ENCODE assay signal across 12 cellular contexts in genomic region chr13:44293908-44294735, GRCh38.
DNase-seq lines count a peak whose midpoint lies in the region; ATAC-seq, FAIRE-seq and TF ChIP-seq lines count a peak whose summit lies in the region.
"Had no signal": no experiment of that assay in that cellular context is flagged by ENCODE, and none has a peak within 500 bp of the region (broad histone marks: within the 10 kb centered on the region; RNA-seq: fewer than 3 reads in every experiment).

No MANE protein-coding gene starts in this region.

- no peaks in the 10 kb centered on the region for H3K9me1 ChIP-seq in endothelial cell of umbilical vein (replicated peaks; ENCODE audit: control insufficient read depth, extremely low read depth, insufficient read depth, low read length)

- no peaks in the 10 kb centered on the region for H4K20me1 ChIP-seq in endothelial cell of umbilical vein (replicated peaks; ENCODE audit: control insufficient read depth, extremely low read depth, insufficient read depth, low read length)

- H3K9me3 ChIP-seq in RWPE2 (ENCODE audit: severe bottlenecking) (no peaks in the 10 kb centered on the region), endothelial cell of umbilical vein (replicated peaks; ENCODE audit: control insufficient read depth, insufficient read depth, low read length) (no peaks in the 10 kb centered on the region)
- no peaks in the 10 kb centered on the region for H3K9me3 ChIP-seq in naive thymus-derived CD4-positive, alpha-beta T cell (ENCODE audit: control insufficient read depth in 2 of 3, low read length in 3 of 3)

- dilution Hi-C loops in endothelial cell of umbilical vein (cut with MboI; ENCODE audit: extremely low pct_ligation_motif_present, low sequenced_read_pairs), result no loop called here

- no peak for TF ChIP-seq CTCF in RWPE2 (IDR thresholded peaks at IDR 0.05; ENCODE audit: poor library complexity, severe bottlenecking)
- TF ChIP-seq CTCF in endothelial cell of umbilical vein (IDR thresholded peaks at IDR 0.05; ENCODE audit: extremely low read depth in 1 of 2, insufficient read depth in 1 of 2, low read depth in 1 of 2, low read length in 2 of 2), result no peak
- TF ChIP-seq CTCF in Calu3 (IDR thresholded peaks at IDR 0.05; ENCODE audit: unreplicated experiment), result no peak

- H3K79me2 ChIP-seq in endothelial cell of umbilical vein (ENCODE audit: control insufficient read depth, insufficient read depth, low read length), result no peaks in the 10 kb centered on the region

- H3K9ac ChIP-seq in endothelial cell of umbilical vein (replicated peaks; ENCODE audit: extremely low read depth, insufficient read depth, low read length), result no peak overlapping the region

- peak overlapping the region; percentile 31 for H2AFZ ChIP-seq in endothelial cell of umbilical vein (ENCODE audit: low read depth, low read length)

- BruUV-seq in endothelial cell of umbilical vein (replicated peaks; lab: Mats Ljungman, UMichigan) (no TSS peak), Calu3 (replicated peaks; lab: Mats Ljungman, UMichigan) (no TSS peak)

- H3K4me1 ChIP-seq in RWPE2 (ENCODE audit: insufficient read depth, poor library complexity, severe bottlenecking), result peaks cover 25% of the 10 kb centered on the region
- peaks cover 10% of the 10 kb centered on the region for H3K4me1 ChIP-seq in endothelial cell of umbilical vein (ENCODE audit: control insufficient read depth, extremely low read depth, insufficient read depth, low read length)
- no peaks in the 10 kb centered on the region for H3K4me1 ChIP-seq in naive thymus-derived CD4-positive, alpha-beta T cell (ENCODE audit: control insufficient read depth in 2 of 2, insufficient read depth in 2 of 2, low read length in 2 of 2)

- no peak for TF ChIP-seq POLR2A in endothelial cell of umbilical vein (IDR thresholded peaks at IDR 0.05; ENCODE audit: low read depth, low read length)

- H3K9me3 Mint-ChIP-seq in naive thymus-derived CD4-positive, alpha-beta T cell, result peaks cover 0 to 11% (median 0%) of the 10 kb centered on the region in 11 donors
- no peaks in the 10 kb centered on the region for H3K9me3 Mint-ChIP-seq in stimulated activated naive B cell treated with anti-CD40 and anti-IgM and Interleukin-4, amounts not matched to agents 10 μg/mL and 1 μg/mL and 100 μg/mL, for 72 hours
- peaks cover 4% of the 10 kb centered on the region for H3K9me3 Mint-ChIP-seq in Calu3 (ENCODE audit: low read depth, unreplicated experiment)

- peaks cover 0 to 26% (median 16%) of the 10 kb centered on the region in 7 donors for H3K4me1 Mint-ChIP-seq in naive thymus-derived CD4-positive, alpha-beta T cell
- no peaks in the 10 kb centered on the region for H3K4me1 Mint-ChIP-seq in stimulated activated naive B cell treated with anti-CD40 and anti-IgM and Interleukin-4, amounts not matched to agents 10 μg/mL and 1 μg/mL and 100 μg/mL, for 72 hours
- peaks cover 9% of the 10 kb centered on the region for H3K4me1 Mint-ChIP-seq in Calu3 (ENCODE audit: low read depth, unreplicated experiment)

- no peak overlapping the region for H3K4me3 ChIP-seq in RWPE2 (ENCODE audit: severe bottlenecking)
- H3K4me3 ChIP-seq in endothelial cell of umbilical vein (replicated peaks in 1 of 3; ENCODE audit: insufficient read depth in 1 of 3, low read depth in 1 of 3, low read length in 3 of 3), result no peak overlapping the region
- H3K4me3 ChIP-seq in naive thymus-derived CD4-positive, alpha-beta T cell (ENCODE audit: low read length), result no peak overlapping the region

- peak overlapping the region; percentile 23 for H3K4me2 ChIP-seq in endothelial cell of umbilical vein (ENCODE audit: insufficient read depth, low read length)

- H3K27ac Mint-ChIP-seq in naive thymus-derived CD4-positive, alpha-beta T cell, result peak overlapping the region in 5 of 9 donors; percentile 30 to 85 (median 79)
- no peak overlapping the region for H3K27ac Mint-ChIP-seq in stimulated activated naive B cell treated with anti-CD40 and anti-IgM and Interleukin-4, amounts not matched to agents 10 μg/mL and 1 μg/mL and 100 μg/mL, for 72 hours
- H3K27ac Mint-ChIP-seq in Calu3 (ENCODE audit: unreplicated experiment), result no peak overlapping the region

- peak; percentile 47; the same call in 1 of the 3 replicates for ATAC-seq in RWPE2 (ENCODE audit: low read depth)
- ATAC-seq in naive thymus-derived CD4-positive, alpha-beta T cell, result no peak
- ATAC-seq in stimulated activated naive B cell treated with anti-CD40 and anti-IgM and Interleukin-4, amounts not matched to agents 10 μg/mL and 1 μg/mL and 100 μg/mL, for 72 hours (replicated peaks), result no peak

- peak; percentile 26 for DNase-seq in DMS53 (lab: John Stamatoyannopoulos, UW)
- DNase-seq in RWPE2 (ENCODE audit: low spot score), result no peak
- peak; percentile 75 for DNase-seq in endothelial cell of umbilical vein (ENCODE audit: low read depth, low spot score)
- no peak for DNase-seq in naive thymus-derived CD4-positive, alpha-beta T cell
- no peak for DNase-seq in NCI-H2171 (lab: John Stamatoyannopoulos, UW)
- DNase-seq in UCSD-AML1 (lab: John Stamatoyannopoulos, UW; ENCODE audit: unreplicated experiment), result no peak
- DNase-seq in stimulated activated naive B cell treated with anti-CD40 and anti-IgM and Interleukin-4, amounts not matched to agents 10 μg/mL and 1 μg/mL and 100 μg/mL, for 72 hours, result no peak
- no peak for DNase-seq in Calu3
- DNase-seq: NCI-H1092 treated with DMSO at 0.1 percent for 48 hours, WERI-Rb-1 had no signal

- CTCF ChIA-PET in endothelial cell of umbilical vein (lab: Charles Lee), result no interaction called here
- CTCF ChIA-PET in naive thymus-derived CD4-positive, alpha-beta T cell (lab: Charles Lee), result no interaction called here
- CTCF ChIA-PET in Calu3 (lab: Charles Lee), result no interaction called here

- H3K27ac ChIP-seq in RWPE2 (ENCODE audit: poor library complexity, severe bottlenecking), result peak overlapping the region; percentile 21
- no peak overlapping the region for H3K27ac ChIP-seq in endothelial cell of umbilical vein (ENCODE audit: insufficient read depth, low read depth, low read length)
- no peak overlapping the region for H3K27ac ChIP-seq in naive thymus-derived CD4-positive, alpha-beta T cell (ENCODE audit: low read depth, low read length)
- H3K27ac ChIP-seq: WERI-Rb-1 had no signal

- POLR2A ChIA-PET in endothelial cell of umbilical vein (lab: Charles Lee), result no interaction called here
- POLR2A ChIA-PET in naive thymus-derived CD4-positive, alpha-beta T cell (lab: Charles Lee), result no interaction called here

- peaks cover 0 to 5% (median 0%) of the 10 kb centered on the region in 5 donors for H3K36me3 Mint-ChIP-seq in naive thymus-derived CD4-positive, alpha-beta T cell
- H3K36me3 Mint-ChIP-seq in stimulated activated naive B cell treated with anti-CD40 and anti-IgM and Interleukin-4, amounts not matched to agents 10 μg/mL and 1 μg/mL and 100 μg/mL, for 72 hours, result no peaks in the 10 kb centered on the region
- H3K36me3 Mint-ChIP-seq in Calu3 (ENCODE audit: insufficient read depth, unreplicated experiment), result peaks cover 5% of the 10 kb centered on the region

- H3K4me3 Mint-ChIP-seq in naive thymus-derived CD4-positive, alpha-beta T cell, result peak overlapping the region in 2 of 10 donors; percentile 33 to 42
- H3K4me3 Mint-ChIP-seq in stimulated activated naive B cell treated with anti-CD40 and anti-IgM and Interleukin-4, amounts not matched to agents 10 μg/mL and 1 μg/mL and 100 μg/mL, for 72 hours, result no peak overlapping the region
- no peak overlapping the region for H3K4me3 Mint-ChIP-seq in Calu3 (ENCODE audit: low read depth, unreplicated experiment)
- H3K4me3 Mint-ChIP-seq: neural crest cell had no signal

- intact Hi-C loops in endothelial cell of umbilical vein (cut with micrococcal nuclease), result loop anchor here (1.0 kb wide), 1 partner anchor 12 kb away; no protein-coding TSS in a partner anchor
- intact Hi-C loops in naive thymus-derived CD4-positive, alpha-beta T cell (cut with micrococcal nuclease), result loop anchor here in 1 of 2 donors (2.0 kb wide), 1 partner anchor 35 kb away; no protein-coding TSS in a partner anchor
- intact Hi-C loops in Calu3 (cut with micrococcal nuclease; ENCODE audit: unreplicated experiment), result no loop called here

- H3K36me3 ChIP-seq in RWPE2 (ENCODE audit: low read depth), result no peaks in the 10 kb centered on the region
- no peaks in the 10 kb centered on the region for H3K36me3 ChIP-seq in endothelial cell of umbilical vein (ENCODE audit: control insufficient read depth in 2 of 2, extremely low read depth in 1 of 2, insufficient read depth in 2 of 2, low read length in 2 of 2)
- no peaks in the 10 kb centered on the region for H3K36me3 ChIP-seq in naive thymus-derived CD4-positive, alpha-beta T cell (ENCODE audit: control insufficient read depth in 2 of 3, insufficient read depth in 3 of 3, low read length in 3 of 3)
- H3K36me3 ChIP-seq: WERI-Rb-1 had no signal

- FAIRE-seq in endothelial cell of umbilical vein (lab: Jason Lieb, UNC), result peak; percentile 90
- FAIRE-seq: H1 had no signal

- H3K27me3 Mint-ChIP-seq in naive thymus-derived CD4-positive, alpha-beta T cell, result peaks cover 10 to 22% (median 14%) of the 10 kb centered on the region in 5 donors
- H3K27me3 Mint-ChIP-seq in stimulated activated naive B cell treated with anti-CD40 and anti-IgM and Interleukin-4, amounts not matched to agents 10 μg/mL and 1 μg/mL and 100 μg/mL, for 72 hours, result peaks cover 8 to 26% of the 10 kb centered on the region in 2 donors
- no peaks in the 10 kb centered on the region for H3K27me3 Mint-ChIP-seq in Calu3 (ENCODE audit: unreplicated experiment)

- no peaks in the 10 kb centered on the region for H3K27me3 ChIP-seq in RWPE2 (ENCODE audit: insufficient read depth, poor library complexity, severe bottlenecking)
- peaks cover 4 to 8% of the 10 kb centered on the region in 2 experiments for H3K27me3 ChIP-seq in endothelial cell of umbilical vein (ENCODE audit: control insufficient read depth in 2 of 2, insufficient read depth in 2 of 2, low read length in 2 of 2)
- no peaks in the 10 kb centered on the region for H3K27me3 ChIP-seq in naive thymus-derived CD4-positive, alpha-beta T cell (ENCODE audit: control insufficient read depth in 2 of 2, insufficient read depth in 2 of 2, low read length in 2 of 2)

TF ChIP-seq in endothelial cell of umbilical vein, 7 proteins besides CTCF, POLR2A, EP300 and RAD21:
- TF ChIP-seq MYC (IDR thresholded peaks at IDR 0.05; ENCODE audit: low read depth, low read length) (no peak), JUN (IDR thresholded peaks at IDR 0.05; ENCODE audit: borderline replicate concordance, insufficient read depth, insufficient read length, low read depth) (peak; percentile 58), FOS (IDR thresholded peaks at IDR 0.05; ENCODE audit: borderline replicate concordance, insufficient read depth, low read length) (peak; percentile 63)

Comparison
In these comparisons a context has a peak if more than half of its experiments do, and no peak if none do; other contexts are left out.
1. DNase-seq: peak in DMS53 (single experiment) and endothelial cell of umbilical vein (single experiment); none in RWPE2 (single experiment), naive thymus-derived CD4-positive, alpha-beta T cell (0 of 9), NCI-H2171 (single experiment), UCSD-AML1 (single experiment), stimulated activated naive B cell treated with anti-CD40 and anti-IgM and Interleukin-4, amounts not matched to agents 10 μg/mL and 1 μg/mL and 100 μg/mL, for 72 hours (single experiment) and Calu3 (single experiment).
2. H3K27ac Mint-ChIP-seq: peak in naive thymus-derived CD4-positive, alpha-beta T cell (5 of 9); none in stimulated activated naive B cell treated with anti-CD40 and anti-IgM and Interleukin-4, amounts not matched to agents 10 μg/mL and 1 μg/mL and 100 μg/mL, for 72 hours (single experiment) and Calu3 (single experiment).